ENCODE assay signal across 17 cellular contexts in genomic region chr16:86075488-86075785, GRCh38.
"Had no signal": no experiment of that assay in that cellular context is flagged by ENCODE, and none has a peak within 500 bp of the region (broad histone marks: within the 10 kb centered on the region; RNA-seq: fewer than 3 reads in every experiment).

No MANE protein-coding gene starts in this region.

- H3K9me3 Mint-ChIP-seq: activated naive CD8-positive, alpha-beta T cell treated with anti-CD3 and anti-CD28 coated beads, Interleukin-2, amount 50 U/mL, for 24 hours; activated T-helper 17 cell treated with anti-CD3 and anti-CD28 coated beads, Interleukin-2, amount 50 U/mL, for 72 hours; immature natural killer cell; natural killer cell; type B pancreatic cell had no signal

- H3K4me1 Mint-ChIP-seq: activated naive CD8-positive, alpha-beta T cell treated with anti-CD3 and anti-CD28 coated beads, Interleukin-2, amount 50 U/mL, for 24 hours; activated T-helper 17 cell treated with anti-CD3 and anti-CD28 coated beads, Interleukin-2, amount 50 U/mL, for 72 hours; immature natural killer cell; natural killer cell had no signal

- H3K36me3 ChIP-seq: colonic mucosa, esophagus squamous epithelium had no signal

- H3K27ac Mint-ChIP-seq: activated naive CD8-positive, alpha-beta T cell treated with anti-CD3 and anti-CD28 coated beads, Interleukin-2, amount 50 U/mL, for 24 hours; activated T-helper 17 cell treated with anti-CD3 and anti-CD28 coated beads, Interleukin-2, amount 50 U/mL, for 72 hours; immature natural killer cell; natural killer cell; type B pancreatic cell had no signal

- H3K4me3 Mint-ChIP-seq: activated naive CD8-positive, alpha-beta T cell treated with anti-CD3 and anti-CD28 coated beads, Interleukin-2, amount 50 U/mL, for 24 hours; activated T-helper 17 cell treated with anti-CD3 and anti-CD28 coated beads, Interleukin-2, amount 50 U/mL, for 72 hours; immature natural killer cell; natural killer cell; type B pancreatic cell had no signal

- H3K4me1 ChIP-seq: colonic mucosa had no signal

- H3K36me3 Mint-ChIP-seq: immature natural killer cell, natural killer cell, type B pancreatic cell had no signal

- H3K4me3 ChIP-seq: colonic mucosa, esophagus squamous epithelium, skin epidermis had no signal

- H3K27me3 ChIP-seq: colonic mucosa had no signal

- DNase-seq: activated CD4-positive, alpha-beta T cell treated with anti-CD3 and anti-CD28 coated beads, Interleukin-2, amount 50 U/mL, for 48 hours; activated naive CD4-positive, alpha-beta T cell treated with Interleukin-2 at 50 U/mL for 16 hours; activated naive CD8-positive, alpha-beta T cell treated with anti-CD3 and anti-CD28 coated beads, Interleukin-2, amount 50 U/mL, for 24 hours; colonic mucosa; esophagus squamous epithelium; foreskin fibroblast; immature natural killer cell; left cardiac atrium; natural killer cell; nucleus accumbens; stimulated activated CD4-positive, alpha-beta T cell treated with anti-CD3 and anti-CD28 coated beads, Interleukin-4, amount 100 ng/mL, for 4 hours; stimulated activated CD8-positive, alpha-beta memory T cell treated with anti-CD3 and anti-CD28 coated beads, Interleukin-4, amount 100 ng/mL, for 48 hours; stimulated activated naive CD4-positive, alpha-beta T cell treated with Interleukin-2 at 50 U/mL for 16 hours had no signal

- ATAC-seq: activated naive CD8-positive, alpha-beta T cell treated with anti-CD3 and anti-CD28 coated beads, Interleukin-2, amount 50 U/mL, for 24 hours; activated T-helper 17 cell treated with anti-CD3 and anti-CD28 coated beads, Interleukin-2, amount 50 U/mL, for 72 hours; left cardiac atrium; natural killer cell had no signal

- H3K27ac ChIP-seq: colonic mucosa, esophagus squamous epithelium, skin epidermis, VCaP had no signal

- H3K9me3 ChIP-seq: colonic mucosa, esophagus squamous epithelium had no signal
